ENCODE assay signal across 22 cellular contexts in the genomic region with DNA sequence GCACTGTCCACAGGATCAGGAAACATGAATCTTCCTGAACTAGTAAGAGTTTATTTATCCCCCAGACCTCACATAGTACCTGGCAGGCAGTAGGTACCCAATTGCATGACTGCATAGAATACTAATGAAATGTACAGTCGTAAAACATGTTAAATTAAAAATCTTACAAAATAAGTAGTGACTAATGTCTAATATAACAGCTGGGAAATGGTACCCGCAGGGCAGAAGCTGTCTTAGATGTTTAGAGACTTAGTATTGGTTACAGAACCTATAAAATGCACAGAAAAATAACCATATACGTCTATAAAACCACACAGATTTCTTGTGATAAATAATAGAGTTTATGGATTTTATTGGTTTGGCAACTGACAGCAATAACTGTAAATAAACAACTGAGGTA.
"Had no signal": no experiment of that assay in that cellular context is flagged by ENCODE, and none has a peak within 500 bp of the region (broad histone marks: within the 10 kb centered on the region; RNA-seq: fewer than 3 reads in every experiment).

No MANE protein-coding gene starts in this region.

- ATAC-seq: effector memory CD8-positive, alpha-beta T cell; esophagus mucosa; foreskin keratinocyte; gastroesophageal sphincter; heart left ventricle; left cardiac atrium; left lung; left ventricle myocardium superior; lower lobe of right lung; mucosa of descending colon had no signal

- H3K36me3 ChIP-seq: colonic mucosa, esophagus squamous epithelium, gastroesophageal sphincter, heart left ventricle, left lung, lower lobe of right lung had no signal

- H3K79me2 ChIP-seq: hepatocyte had no signal

- H3K4me1 ChIP-seq: colonic mucosa, esophagus squamous epithelium, heart left ventricle, left lung, lower lobe of right lung had no signal

- H3K9me3 ChIP-seq: colonic mucosa, esophagus squamous epithelium, gastroesophageal sphincter, left lung, lower lobe of right lung, mucosa of descending colon had no signal

- H3K27me3 ChIP-seq: colonic mucosa, esophagus squamous epithelium, foreskin keratinocyte, gastroesophageal sphincter, heart left ventricle, hepatocyte, left lung had no signal

- H3K27ac ChIP-seq: colonic mucosa, epithelial cell of prostate, esophagus squamous epithelium, foreskin keratinocyte, gastroesophageal sphincter, heart left ventricle, left lung, lower lobe of right lung had no signal

- H2AFZ ChIP-seq: hepatocyte had no signal

- DNase-seq: colonic mucosa; cortex of kidney; effector CD8-positive, alpha-beta T cell; effector memory CD8-positive, alpha-beta T cell; endodermal cell; erythroblast; esophagus squamous epithelium; heart left ventricle; hypothalamus; immature natural killer cell; left cardiac atrium; left lung; left ventricle myocardium superior; lower lobe of right lung; mesenchymal stem cell; mucosa of descending colon; naive B cell had no signal

- H3K4me3 ChIP-seq: colonic mucosa, esophagus squamous epithelium, gastroesophageal sphincter, heart left ventricle, hepatocyte, left lung, lower lobe of right lung, mucosa of descending colon had no signal
